In the genomic region with DNA sequence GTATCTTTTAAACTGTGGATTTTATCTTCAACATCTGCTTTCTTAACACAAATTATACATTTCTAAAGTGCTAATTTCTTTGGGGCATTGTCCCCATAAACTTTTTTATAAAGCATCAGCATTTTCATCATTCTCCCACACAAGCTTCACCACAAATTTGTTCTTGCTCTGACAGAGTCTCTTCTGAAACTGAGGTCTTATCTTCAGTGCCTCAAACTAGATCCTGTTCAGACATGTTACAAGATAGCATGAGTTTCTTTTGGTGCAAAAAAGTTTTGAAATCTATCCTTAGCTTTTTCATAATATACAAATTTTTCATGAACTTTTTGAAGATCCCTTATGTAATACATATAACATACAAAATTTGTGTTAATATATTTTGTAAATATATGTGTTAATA, we compare ENCODE assay signal across 18 cellular contexts.
DNase-seq lines count a peak whose midpoint lies in the region; ATAC-seq, FAIRE-seq and TF ChIP-seq lines count a peak whose summit lies in the region.
"Had no signal": no experiment of that assay in that cellular context is flagged by ENCODE, and none has a peak within 500 bp of the region (broad histone marks: within the 10 kb centered on the region; RNA-seq: fewer than 3 reads in every experiment).

No MANE protein-coding gene starts in this region.

- H3K4me1 Mint-ChIP-seq in CD4-positive, alpha-beta T cell (ENCODE audit: low read depth): no peaks in the 10 kb centered on the region

- peaks cover 10% of the 10 kb centered on the region; the same call in 1 of the 2 replicates for H3K79me2 ChIP-seq in KMS-11 (ENCODE audit: insufficient read depth, low read depth)

- no peak overlapping the region for H3K27ac Mint-ChIP-seq in CD4-positive, alpha-beta T cell

- peaks cover 3% of the 10 kb centered on the region for H3K9me3 Mint-ChIP-seq in CD4-positive, alpha-beta T cell

- peak overlapping the region; percentile 87 for H3K4me2 ChIP-seq in KMS-11

- peak; percentile 44 for ATAC-seq in GM18868 (IDR thresholded peaks at IDR 0.05; ENCODE audit: unreplicated experiment)
- ATAC-seq in CD4-positive, alpha-beta T cell (ENCODE audit: poor library complexity): no peak
- ATAC-seq: HepG2, SK-N-SH treated with all-trans-retinoic acid at 6 μM for 48 hours had no signal

- POLR2A ChIA-PET in CD4-positive, alpha-beta T cell (lab: Charles Lee): no interaction called here

- peaks cover 99% of the 10 kb centered on the region for H3K4me1 ChIP-seq in KMS-11 (ENCODE audit: low read depth, poor library complexity, severe bottlenecking)
- peaks cover 0 to 6% (median 0%) of the 10 kb centered on the region in 4 donors for H3K4me1 ChIP-seq in transverse colon

- no peak for TF ChIP-seq CTCF in KMS-11 (conservative IDR thresholded peaks at IDR 0.05; ENCODE audit: low read depth, low read length)
- no peak for TF ChIP-seq CTCF in bronchial epithelial cell (IDR thresholded peaks at IDR 0.05; ENCODE audit: insufficient read depth, low read length, severe bottlenecking)
- TF ChIP-seq CTCF in transverse colon (IDR thresholded peaks at IDR 0.05): no peak
- TF ChIP-seq CTCF in CD4-positive, alpha-beta T cell (IDR thresholded peaks at IDR 0.05): no peak

- peak overlapping the region; percentile 69; the same call in 1 of the 2 replicates for H2AFZ ChIP-seq in KMS-11 (ENCODE audit: low read depth)

- H3K4me3 Mint-ChIP-seq in CD4-positive, alpha-beta T cell: no peak overlapping the region

- CTCF ChIA-PET in CD4-positive, alpha-beta T cell (lab: Charles Lee): no interaction called here

- no peak for FAIRE-seq in bronchial epithelial cell (lab: Jason Lieb, UNC)
- FAIRE-seq: HepG2 had no signal

- H3K36me3 Mint-ChIP-seq in CD4-positive, alpha-beta T cell (ENCODE audit: low read depth): no peaks in the 10 kb centered on the region

- in situ Hi-C loops in transverse colon (cut with MboI; ENCODE audit: low pct_ligation_motif_present in 1 of 4, low pct_unique_long_range_greater_than_20kb in 1 of 4, low sequenced_read_pairs in 3 of 4): no loop called here

- peak overlapping the region; percentile 69; the same call in 1 of the 2 replicates for H3K9ac ChIP-seq in KMS-11

- intact Hi-C loops in transverse colon (cut with DNase I; ENCODE audit: low total_unique reads): no loop called here
- intact Hi-C loops in CD4-positive, alpha-beta T cell (cut with DNase I, micrococcal nuclease): no loop called here

- no peaks in the 10 kb centered on the region for H3K27me3 Mint-ChIP-seq in CD4-positive, alpha-beta T cell

- H3K4me3 ChIP-seq in KMS-11 (IDR thresholded peaks at IDR 0.05; ENCODE audit: insufficient read depth, low read depth, low read length) (no peak overlapping the region), bronchial epithelial cell (ENCODE audit: low read depth, low read length) (no peak overlapping the region), transverse colon (no peak overlapping the region)

- H3K36me3 ChIP-seq in KMS-11 (ENCODE audit: insufficient read depth) (no peaks in the 10 kb centered on the region), bronchial epithelial cell (ENCODE audit: control insufficient read depth, insufficient read depth, low read length) (no peaks in the 10 kb centered on the region), transverse colon (no peaks in the 10 kb centered on the region)

- no peak for TF ChIP-seq POLR2A in transverse colon (IDR thresholded peaks at IDR 0.05)

- no peaks in the 10 kb centered on the region for H4K20me1 ChIP-seq in KMS-11 (ENCODE audit: insufficient read depth)

- DNase-seq in bronchial epithelial cell (ENCODE audit: low read depth): peak; percentile 54
- no peak for DNase-seq in NCI-H146 (lab: John Stamatoyannopoulos, UW)
- DNase-seq in transverse colon: no peak
- DNase-seq in CD4-positive, alpha-beta T cell: no peak
- DNase-seq in stimulated activated naive CD4-positive, alpha-beta T cell (lab: John Stamatoyannopoulos, UW): no peak
- DNase-seq: AML-193, DMS 273 treated with DMSO at 0.1 percent for 48 hours, DND-41, KBM-7, NCI-H2029, NCI-H526, SIG-M5, T-helper 1 cell had no signal

- no peak for TF ChIP-seq EP300 in transverse colon (IDR thresholded peaks at IDR 0.05; ENCODE audit: low read depth)

- H3K9me3 ChIP-seq in transverse colon: no peaks in the 10 kb centered on the region
- H3K9me3 ChIP-seq in CD4-positive, alpha-beta T cell (ENCODE audit: control insufficient read depth, low read length): no peaks in the 10 kb centered on the region

- H3K27ac ChIP-seq in KMS-11 (peak overlapping the region; percentile 97), transverse colon (no peak overlapping the region)
- H3K27ac ChIP-seq in CD4-positive, alpha-beta T cell (ENCODE audit: low read depth, low read length): no peak overlapping the region
- H3K27ac ChIP-seq: C4-2B had no signal

- no peaks in the 10 kb centered on the region for H3K27me3 ChIP-seq in KMS-11 (ENCODE audit: insufficient read depth, low read depth)
- H3K27me3 ChIP-seq in bronchial epithelial cell (ENCODE audit: control insufficient read depth, insufficient read depth, low read length): no peaks in the 10 kb centered on the region
- no peaks in the 10 kb centered on the region for H3K27me3 ChIP-seq in transverse colon
- H3K27me3 ChIP-seq in CD4-positive, alpha-beta T cell (ENCODE audit: control insufficient read depth, insufficient read depth, low read length): no peaks in the 10 kb centered on the region
